Comparison of ENCODE assay signal across 16 cellular contexts in the genomic region with DNA sequence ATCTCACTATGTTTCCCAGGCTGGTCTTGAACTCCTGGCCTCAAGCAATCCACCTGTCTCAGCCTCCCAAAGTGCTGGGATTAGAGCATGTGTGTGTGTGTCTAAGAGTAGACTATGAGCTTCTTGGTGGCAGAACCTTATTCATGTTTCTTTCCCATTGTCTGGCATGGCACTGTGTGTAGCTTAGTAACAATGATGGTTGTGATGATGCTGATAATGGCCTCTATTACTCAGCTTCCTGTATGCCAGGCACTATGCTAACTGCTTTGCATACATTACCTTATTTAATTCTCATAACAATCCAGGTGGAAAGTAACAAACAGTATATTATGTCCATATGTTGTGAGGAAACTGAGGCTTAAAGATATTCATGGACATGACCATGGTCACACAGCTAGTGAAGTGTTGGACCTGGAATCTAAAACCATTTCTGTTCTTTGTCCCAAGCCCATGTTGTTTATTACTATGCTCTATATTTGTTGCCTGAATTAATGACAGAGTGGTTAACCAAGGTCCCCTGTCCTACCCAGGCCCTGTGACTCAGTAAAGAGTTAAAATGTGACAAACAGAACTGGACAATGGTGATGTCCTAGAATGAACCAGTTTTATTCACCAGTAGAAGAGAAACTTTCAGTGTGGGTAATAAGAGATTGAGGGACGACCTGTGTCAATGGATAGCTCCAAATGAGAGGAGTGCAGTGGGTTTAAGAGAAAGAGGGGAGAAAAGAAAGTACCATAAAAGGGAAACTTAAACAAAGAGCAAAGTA.
DNase-seq lines count a peak whose midpoint lies in the region; ATAC-seq, FAIRE-seq and TF ChIP-seq lines count a peak whose summit lies in the region.
"Had no signal": no experiment of that assay in that cellular context is flagged by ENCODE, and none has a peak within 500 bp of the region (broad histone marks: within the 10 kb centered on the region; RNA-seq: fewer than 3 reads in every experiment).

No MANE protein-coding gene starts in this region.

- in situ Hi-C loops in gastrocnemius medialis (cut with MboI; ENCODE audit: low sequenced_read_pairs in 4 of 4): no loop called here

- H2AFZ ChIP-seq in astrocyte (ENCODE audit: low read depth, low read length): peak overlapping the region; percentile 44
- H2AFZ ChIP-seq: parathyroid adenoma had no signal

- H3K27me3 Mint-ChIP-seq in activated naive CD8-positive, alpha-beta T cell treated with anti-CD3 and anti-CD28 coated beads, Interleukin-2, amount 50 U/mL, for 24 hours: no peaks in the 10 kb centered on the region
- no peaks in the 10 kb centered on the region for H3K27me3 Mint-ChIP-seq in activated naive CD8-positive, alpha-beta T cell treated with anti-CD3 and anti-CD28 coated beads for 36 hours
- no peaks in the 10 kb centered on the region for H3K27me3 Mint-ChIP-seq in astrocyte (ENCODE audit: low read depth, unreplicated experiment)
- H3K27me3 Mint-ChIP-seq in type B pancreatic cell: no peaks in the 10 kb centered on the region

- no peaks in the 10 kb centered on the region for H4K20me1 ChIP-seq in astrocyte (ENCODE audit: insufficient read depth, low read length)

- H3K36me3 ChIP-seq in astrocyte (ENCODE audit: insufficient read depth, low read length): no peaks in the 10 kb centered on the region
- H3K36me3 ChIP-seq in gastrocnemius medialis: no peaks in the 10 kb centered on the region
- H3K36me3 ChIP-seq: SJCRH30, WERI-Rb-1 had no signal

- no peaks in the 10 kb centered on the region for H3K79me2 ChIP-seq in astrocyte (ENCODE audit: insufficient read depth, low read length)
- H3K79me2 ChIP-seq: parathyroid adenoma had no signal

- no peaks in the 10 kb centered on the region for H3K9me3 ChIP-seq in astrocyte (ENCODE audit: insufficient read depth, low read depth, low read length)
- no peaks in the 10 kb centered on the region for H3K9me3 ChIP-seq in gastrocnemius medialis
- H3K9me3 ChIP-seq: SJCRH30 had no signal

- H3K9me3 Mint-ChIP-seq in activated naive CD8-positive, alpha-beta T cell treated with anti-CD3 and anti-CD28 coated beads, Interleukin-2, amount 50 U/mL, for 24 hours: no peaks in the 10 kb centered on the region
- H3K9me3 Mint-ChIP-seq in activated naive CD8-positive, alpha-beta T cell treated with anti-CD3 and anti-CD28 coated beads for 36 hours: no peaks in the 10 kb centered on the region
- H3K9me3 Mint-ChIP-seq in astrocyte (ENCODE audit: unreplicated experiment) (no peaks in the 10 kb centered on the region), type B pancreatic cell (peaks cover 16% of the 10 kb centered on the region)

- H3K9ac ChIP-seq in astrocyte (ENCODE audit: low read length): peak overlapping the region; percentile 71
- H3K9ac ChIP-seq: parathyroid adenoma had no signal

- H3K4me3 ChIP-seq in astrocyte (ENCODE audit: insufficient read depth, low read depth, low read length) (peak overlapping the region; percentile 9), gastrocnemius medialis (no peak overlapping the region)
- H3K4me3 ChIP-seq: SJCRH30 had no signal

- no peak for TF ChIP-seq POLR2A in gastrocnemius medialis (IDR thresholded peaks at IDR 0.05)

- H3K4me1 ChIP-seq in astrocyte (ENCODE audit: insufficient read depth, low read length): peaks cover 19% of the 10 kb centered on the region
- no peaks in the 10 kb centered on the region for H3K4me1 ChIP-seq in gastrocnemius medialis
- H3K4me1 ChIP-seq: parathyroid adenoma, SJCRH30 had no signal

- H3K4me2 ChIP-seq in astrocyte (ENCODE audit: low read length): peak overlapping the region; percentile 65

- TF ChIP-seq CTCF in astrocyte (IDR thresholded peaks at IDR 0.05; ENCODE audit: insufficient read depth, low read depth, low read length) (no peak), type B pancreatic cell (conservative IDR thresholded peaks at IDR 0.05) (no peak), gastrocnemius medialis (IDR thresholded peaks at IDR 0.05 in 4 of 5, conservative IDR thresholded peaks at IDR 0.05 in 1 of 5) (no peak)

- no peak overlapping the region for H3K4me3 Mint-ChIP-seq in activated naive CD8-positive, alpha-beta T cell treated with anti-CD3 and anti-CD28 coated beads, Interleukin-2, amount 50 U/mL, for 24 hours
- no peak overlapping the region for H3K4me3 Mint-ChIP-seq in activated naive CD8-positive, alpha-beta T cell treated with anti-CD3 and anti-CD28 coated beads for 36 hours
- no peak overlapping the region for H3K4me3 Mint-ChIP-seq in astrocyte (ENCODE audit: unreplicated experiment)
- peak overlapping the region; percentile 74 for H3K4me3 Mint-ChIP-seq in type B pancreatic cell

- H3K27ac Mint-ChIP-seq in activated naive CD8-positive, alpha-beta T cell treated with anti-CD3 and anti-CD28 coated beads, Interleukin-2, amount 50 U/mL, for 24 hours: no peak overlapping the region
- H3K27ac Mint-ChIP-seq in activated naive CD8-positive, alpha-beta T cell treated with anti-CD3 and anti-CD28 coated beads for 36 hours: no peak overlapping the region
- H3K27ac Mint-ChIP-seq in astrocyte (ENCODE audit: unreplicated experiment) (peak overlapping the region; percentile 67), type B pancreatic cell (peak overlapping the region; percentile 98)

- peaks cover 2% of the 10 kb centered on the region for H3K4me1 Mint-ChIP-seq in activated naive CD8-positive, alpha-beta T cell treated with anti-CD3 and anti-CD28 coated beads, Interleukin-2, amount 50 U/mL, for 24 hours
- H3K4me1 Mint-ChIP-seq in activated naive CD8-positive, alpha-beta T cell treated with anti-CD3 and anti-CD28 coated beads for 36 hours: peaks cover 4% of the 10 kb centered on the region
- H3K4me1 Mint-ChIP-seq in astrocyte (ENCODE audit: low read depth, unreplicated experiment) (peaks cover 26% of the 10 kb centered on the region), type B pancreatic cell (ENCODE audit: unreplicated experiment) (peaks cover 39% of the 10 kb centered on the region)

- ATAC-seq in activated naive CD8-positive, alpha-beta T cell treated with anti-CD3 and anti-CD28 coated beads, Interleukin-2, amount 50 U/mL, for 24 hours: peak; percentile 73
- no peak for ATAC-seq in gastrocnemius medialis
- no peak for ATAC-seq in HG03439 (IDR thresholded peaks at IDR 0.05; ENCODE audit: unreplicated experiment)
- ATAC-seq: left ventricle myocardium superior had no signal

- no peaks in the 10 kb centered on the region for H3K27me3 ChIP-seq in astrocyte (ENCODE audit: insufficient read depth, low read length)
- H3K27me3 ChIP-seq in gastrocnemius medialis: no peaks in the 10 kb centered on the region
- H3K27me3 ChIP-seq: SJCRH30 had no signal

- DNase-seq in activated naive CD8-positive, alpha-beta T cell treated with anti-CD3 and anti-CD28 coated beads, Interleukin-2, amount 50 U/mL, for 24 hours: no peak
- no peak for DNase-seq in activated naive CD8-positive, alpha-beta T cell treated with anti-CD3 and anti-CD28 coated beads for 36 hours
- DNase-seq in astrocyte (ENCODE audit: low read depth): peak; percentile 70
- DNase-seq in lung microvascular endothelial cell (ENCODE audit: low read depth in 2 of 2): peak; percentile 9 to 17
- DNase-seq in type B pancreatic cell (ENCODE audit: extremely low spot score, unreplicated experiment): no peak
- no peak for DNase-seq in gastrocnemius medialis
- no peak for DNase-seq in NCI-H1105 (lab: John Stamatoyannopoulos, UW)
- DNase-seq: DMS79, hippocampal formation, left ventricle myocardium superior, NCI-H1105 treated with DMSO at 0.1 percent for 48 hours, NCI-H524 treated with DMSO at 0.1 percent for 48 hours, SJCRH30, WERI-Rb-1 had no signal

- intact Hi-C loops in gastrocnemius medialis (cut with DNase I; ENCODE audit: low total_unique reads): no loop called here

- FAIRE-seq in astrocyte (lab: Jason Lieb, UNC): no peak

- H3K27ac ChIP-seq in astrocyte (ENCODE audit: low read depth, low read length): peak overlapping the region; percentile 87
- no peak overlapping the region for H3K27ac ChIP-seq in gastrocnemius medialis
- H3K27ac ChIP-seq: parathyroid adenoma, SJCRH30, WERI-Rb-1 had no signal

- no peaks in the 10 kb centered on the region for H3K36me3 Mint-ChIP-seq in activated naive CD8-positive, alpha-beta T cell treated with anti-CD3 and anti-CD28 coated beads, Interleukin-2, amount 50 U/mL, for 24 hours (ENCODE audit: low read depth)
- no peaks in the 10 kb centered on the region for H3K36me3 Mint-ChIP-seq in activated naive CD8-positive, alpha-beta T cell treated with anti-CD3 and anti-CD28 coated beads for 36 hours
- H3K36me3 Mint-ChIP-seq in astrocyte (ENCODE audit: low read depth, unreplicated experiment) (no peaks in the 10 kb centered on the region), type B pancreatic cell (no peaks in the 10 kb centered on the region)

Comparison
In these comparisons a context has a peak if more than half of its experiments do, and no peak if none do; other contexts are left out.
1. DNase-seq: peak in astrocyte (single experiment) and lung microvascular endothelial cell (2 of 2); none in activated naive CD8-positive, alpha-beta T cell treated with anti-CD3 and anti-CD28 coated beads, Interleukin-2, amount 50 U/mL, for 24 hours (single experiment), activated naive CD8-positive, alpha-beta T cell treated with anti-CD3 and anti-CD28 coated beads for 36 hours (single experiment), type B pancreatic cell (single experiment), gastrocnemius medialis (0 of 2) and NCI-H1105 (single experiment).
2. H3K27ac Mint-ChIP-seq: peak in astrocyte (single experiment) and type B pancreatic cell (single experiment); none in activated naive CD8-positive, alpha-beta T cell treated with anti-CD3 and anti-CD28 coated beads, Interleukin-2, amount 50 U/mL, for 24 hours (single experiment) and activated naive CD8-positive, alpha-beta T cell treated with anti-CD3 and anti-CD28 coated beads for 36 hours (single experiment).